ENCODE assay signal across 2 cellular contexts in the genomic region with DNA sequence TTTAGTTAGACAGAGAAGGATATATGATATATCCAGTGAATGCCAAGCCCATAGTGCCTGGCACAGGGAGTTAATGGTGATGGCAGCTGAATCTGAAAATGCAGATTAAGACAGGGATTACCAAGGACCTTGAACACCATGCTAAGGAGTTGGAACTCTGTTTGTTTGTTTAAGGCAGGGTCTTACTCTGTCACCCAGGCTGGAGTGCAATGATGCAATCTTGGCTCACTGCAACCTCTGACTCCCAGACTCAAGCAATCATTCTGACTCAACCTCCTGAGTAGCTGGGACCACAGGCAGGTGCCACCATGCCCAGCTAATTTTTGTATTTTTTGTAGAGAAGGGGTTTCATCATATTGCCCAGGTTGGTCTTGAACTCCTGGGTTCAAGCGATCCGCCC.
A peak's percentile ranks its signal among the peaks of the same experiment; 100 is the strongest.
TF ChIP-seq lines count a peak whose summit lies in the region.

No MANE protein-coding gene starts in this region.

TF ChIP-seq in HEK293, 187 proteins besides CTCF, POLR2A, EP300 and RAD21 (continued from another document and continues in another):
- TF ChIP-seq, protein P1, sequence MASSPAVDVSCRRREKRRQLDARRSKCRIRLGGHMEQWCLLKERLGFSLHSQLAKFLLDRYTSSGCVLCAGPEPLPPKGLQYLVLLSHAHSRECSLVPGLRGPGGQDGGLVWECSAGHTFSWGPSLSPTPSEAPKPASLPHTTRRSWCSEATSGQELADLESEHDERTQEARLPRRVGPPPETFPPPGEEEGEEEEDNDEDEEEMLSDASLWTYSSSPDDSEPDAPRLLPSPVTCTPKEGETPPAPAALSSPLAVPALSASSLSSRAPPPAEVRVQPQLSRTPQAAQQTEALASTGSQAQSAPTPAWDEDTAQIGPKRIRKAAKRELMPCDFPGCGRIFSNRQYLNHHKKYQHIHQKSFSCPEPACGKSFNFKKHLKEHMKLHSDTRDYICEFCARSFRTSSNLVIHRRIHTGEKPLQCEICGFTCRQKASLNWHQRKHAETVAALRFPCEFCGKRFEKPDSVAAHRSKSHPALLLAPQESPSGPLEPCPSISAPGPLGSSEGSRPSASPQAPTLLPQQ (tag by site-specific recombination; IDR thresholded peaks at IDR 0.05), result peak; percentile 70; the same call in 1 of the 2 replicates
- no peak for TF ChIP-seq KLF10 (tag by site-specific recombination; IDR thresholded peaks at IDR 0.05)
- TF ChIP-seq, protein P2, sequence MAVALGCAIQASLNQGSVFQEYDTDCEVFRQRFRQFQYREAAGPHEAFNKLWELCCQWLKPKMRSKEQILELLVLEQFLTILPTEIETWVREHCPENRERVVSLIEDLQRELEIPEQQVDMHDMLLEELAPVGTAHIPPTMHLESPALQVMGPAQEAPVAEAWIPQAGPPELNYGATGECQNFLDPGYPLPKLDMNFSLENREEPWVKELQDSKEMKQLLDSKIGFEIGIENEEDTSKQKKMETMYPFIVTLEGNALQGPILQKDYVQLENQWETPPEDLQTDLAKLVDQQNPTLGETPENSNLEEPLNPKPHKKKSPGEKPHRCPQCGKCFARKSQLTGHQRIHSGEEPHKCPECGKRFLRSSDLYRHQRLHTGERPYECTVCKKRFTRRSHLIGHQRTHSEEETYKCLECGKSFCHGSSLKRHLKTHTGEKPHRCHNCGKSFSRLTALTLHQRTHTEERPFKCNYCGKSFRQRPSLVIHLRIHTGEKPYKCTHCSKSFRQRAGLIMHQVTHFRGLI (tag by site-specific recombination; IDR thresholded peaks at IDR 0.05), result no peak
- TF ChIP-seq, protein P3, sequence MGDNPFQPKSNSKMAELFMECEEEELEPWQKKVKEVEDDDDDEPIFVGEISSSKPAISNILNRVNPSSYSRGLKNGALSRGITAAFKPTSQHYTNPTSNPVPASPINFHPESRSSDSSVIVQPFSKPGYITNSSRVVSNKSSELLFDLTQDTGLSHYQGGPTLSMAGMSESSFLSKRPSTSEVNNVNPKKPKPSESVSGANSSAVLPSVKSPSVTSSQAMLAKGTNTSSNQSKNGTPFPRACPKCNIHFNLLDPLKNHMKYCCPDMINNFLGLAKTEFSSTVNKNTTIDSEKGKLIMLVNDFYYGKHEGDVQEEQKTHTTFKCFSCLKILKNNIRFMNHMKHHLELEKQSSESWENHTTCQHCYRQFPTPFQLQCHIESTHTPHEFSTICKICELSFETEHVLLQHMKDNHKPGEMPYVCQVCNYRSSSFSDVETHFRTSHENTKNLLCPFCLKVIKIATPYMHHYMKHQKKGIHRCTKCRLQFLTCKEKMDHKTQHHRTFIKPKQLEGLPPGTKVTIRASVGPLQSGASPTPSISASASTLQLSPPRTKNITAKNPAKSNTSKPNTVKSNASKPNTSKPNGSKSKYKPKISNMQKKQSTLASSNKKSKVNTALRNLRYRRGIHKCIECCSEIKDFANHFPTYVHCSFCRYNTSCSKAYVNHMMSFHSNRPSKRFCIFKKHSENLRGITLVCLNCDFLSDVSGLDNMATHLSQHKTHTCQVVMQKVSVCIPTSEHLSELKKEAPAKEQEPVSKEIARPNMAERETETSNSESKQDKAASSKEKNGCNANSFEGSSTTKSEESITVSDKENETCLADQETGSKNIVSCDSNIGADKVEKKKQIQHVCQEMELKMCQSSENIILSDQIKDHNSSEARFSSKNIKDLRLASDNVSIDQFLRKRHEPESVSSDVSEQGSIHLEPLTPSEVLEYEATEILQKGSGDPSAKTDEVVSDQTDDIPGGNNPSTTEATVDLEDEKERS (tag by site-specific recombination; IDR thresholded peaks at IDR 0.05), result no peak
- TF ChIP-seq, protein P4, sequence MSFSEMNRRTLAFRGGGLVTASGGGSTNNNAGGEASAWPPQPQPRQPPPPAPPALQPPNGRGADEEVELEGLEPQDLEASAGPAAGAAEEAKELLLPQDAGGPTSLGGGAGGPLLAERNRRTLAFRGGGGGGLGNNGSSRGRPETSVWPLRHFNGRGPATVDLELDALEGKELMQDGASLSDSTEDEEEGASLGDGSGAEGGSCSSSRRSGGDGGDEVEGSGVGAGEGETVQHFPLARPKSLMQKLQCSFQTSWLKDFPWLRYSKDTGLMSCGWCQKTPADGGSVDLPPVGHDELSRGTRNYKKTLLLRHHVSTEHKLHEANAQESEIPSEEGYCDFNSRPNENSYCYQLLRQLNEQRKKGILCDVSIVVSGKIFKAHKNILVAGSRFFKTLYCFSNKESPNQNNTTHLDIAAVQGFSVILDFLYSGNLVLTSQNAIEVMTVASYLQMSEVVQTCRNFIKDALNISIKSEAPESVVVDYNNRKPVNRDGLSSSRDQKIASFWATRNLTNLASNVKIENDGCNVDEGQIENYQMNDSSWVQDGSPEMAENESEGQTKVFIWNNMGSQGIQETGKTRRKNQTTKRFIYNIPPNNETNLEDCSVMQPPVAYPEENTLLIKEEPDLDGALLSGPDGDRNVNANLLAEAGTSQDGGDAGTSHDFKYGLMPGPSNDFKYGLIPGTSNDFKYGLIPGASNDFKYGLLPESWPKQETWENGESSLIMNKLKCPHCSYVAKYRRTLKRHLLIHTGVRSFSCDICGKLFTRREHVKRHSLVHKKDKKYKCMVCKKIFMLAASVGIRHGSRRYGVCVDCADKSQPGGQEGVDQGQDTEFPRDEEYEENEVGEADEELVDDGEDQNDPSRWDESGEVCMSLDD (tag by site-specific recombination; IDR thresholded peaks at IDR 0.05), result no peak
- TF ChIP-seq ZNF530 (tag by site-specific recombination; IDR thresholded peaks at IDR 0.05; ENCODE audit: low read depth), result no peak
- TF ChIP-seq ZNF558 (tag by site-specific recombination; IDR thresholded peaks at IDR 0.05), result no peak
- no peak for TF ChIP-seq HOXD13 (CRISPR knock-in tag; IDR thresholded peaks at IDR 0.05; ENCODE audit: borderline replicate concordance)
- no peak for TF ChIP-seq TRIM28 (IDR thresholded peaks at IDR 0.05; ENCODE audit: borderline replicate concordance, low read length)
- no peak for TF ChIP-seq ZNF596 (tag by site-specific recombination; IDR thresholded peaks at IDR 0.05)
- no peak for TF ChIP-seq SP3 (tag by site-specific recombination; IDR thresholded peaks at IDR 0.05)
- TF ChIP-seq ZNF23 (tag by site-specific recombination; IDR thresholded peaks at IDR 0.05; ENCODE audit: borderline replicate concordance), result no peak
- 0 out of 2 replicates have a peak, but pooled peaks have one; percentile 40 for TF ChIP-seq ZFP69B (tag by site-specific recombination; IDR thresholded peaks at IDR 0.05)
- TF ChIP-seq ZNF302 (tag by site-specific recombination; IDR thresholded peaks at IDR 0.05; ENCODE audit: low read depth), result no peak
- TF ChIP-seq, protein P5, sequence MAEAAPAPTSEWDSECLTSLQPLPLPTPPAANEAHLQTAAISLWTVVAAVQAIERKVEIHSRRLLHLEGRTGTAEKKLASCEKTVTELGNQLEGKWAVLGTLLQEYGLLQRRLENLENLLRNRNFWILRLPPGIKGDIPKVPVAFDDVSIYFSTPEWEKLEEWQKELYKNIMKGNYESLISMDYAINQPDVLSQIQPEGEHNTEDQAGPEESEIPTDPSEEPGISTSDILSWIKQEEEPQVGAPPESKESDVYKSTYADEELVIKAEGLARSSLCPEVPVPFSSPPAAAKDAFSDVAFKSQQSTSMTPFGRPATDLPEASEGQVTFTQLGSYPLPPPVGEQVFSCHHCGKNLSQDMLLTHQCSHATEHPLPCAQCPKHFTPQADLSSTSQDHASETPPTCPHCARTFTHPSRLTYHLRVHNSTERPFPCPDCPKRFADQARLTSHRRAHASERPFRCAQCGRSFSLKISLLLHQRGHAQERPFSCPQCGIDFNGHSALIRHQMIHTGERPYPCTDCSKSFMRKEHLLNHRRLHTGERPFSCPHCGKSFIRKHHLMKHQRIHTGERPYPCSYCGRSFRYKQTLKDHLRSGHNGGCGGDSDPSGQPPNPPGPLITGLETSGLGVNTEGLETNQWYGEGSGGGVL (tag by site-specific recombination; IDR thresholded peaks at IDR 0.05), result peak; percentile 44; the same call in 1 of the 2 replicates

TF ChIP-seq in HepG2, 621 proteins besides CTCF, POLR2A, EP300 and RAD21 (continued from another document and continues in another):
- TF ChIP-seq SAP130 (CRISPR knock-in tag; IDR thresholded peaks at IDR 0.05; ENCODE audit: low read depth) (0 out of 2 replicates have a peak, but pooled peaks have one; percentile 21), HNF4G (IDR thresholded peaks at IDR 0.05; ENCODE audit: borderline replicate concordance, low read depth, low read length) (0 out of 2 replicates have a peak, but pooled peaks have one; percentile 20), HNF4G (CRISPR knock-in tag; IDR thresholded peaks at IDR 0.05; ENCODE audit: borderline replicate concordance, low read depth) (no peak), ZNF644 (CRISPR knock-in tag; IDR thresholded peaks at IDR 0.05; ENCODE audit: low read depth) (0 out of 2 replicates have a peak, but pooled peaks have one; percentile 56), KAT8 (CRISPR knock-in tag; IDR thresholded peaks at IDR 0.05) (0 out of 2 replicates have a peak, but pooled peaks have one; percentile 30), FOXA3 (CRISPR knock-in tag; IDR thresholded peaks at IDR 0.05) (peak; percentile 73), PITX1 (CRISPR knock-in tag; IDR thresholded peaks at IDR 0.05) (peak; percentile 58; the same call in 1 of the 2 replicates), SMAD1 (CRISPR knock-in tag; IDR thresholded peaks at IDR 0.05; ENCODE audit: borderline replicate concordance, low read depth) (no peak), FOXM1 (CRISPR knock-in tag; IDR thresholded peaks at IDR 0.05) (no peak), KLF11 (CRISPR knock-in tag; IDR thresholded peaks at IDR 0.05) (no peak), NR2F6 (IDR thresholded peaks at IDR 0.05) (0 out of 2 replicates have a peak, but pooled peaks have one; percentile 24), NR2F6 (CRISPR knock-in tag; IDR thresholded peaks at IDR 0.05) (no peak), CEBPB (IDR thresholded peaks at IDR 0.05; ENCODE audit: borderline replicate concordance, low read depth, low read length) (peak; percentile 80; the same call in 1 of the 2 replicates), MIER2 (CRISPR knock-in tag; IDR thresholded peaks at IDR 0.05) (no peak), ZBTB7A (CRISPR knock-in tag; IDR thresholded peaks at IDR 0.05) (peak; percentile 55; the same call in 1 of the 2 replicates), MED1 (CRISPR knock-in tag; IDR thresholded peaks at IDR 0.05) (peak; percentile 50), FOXA1 (IDR thresholded peaks at IDR 0.05) (no peak), FOXA1 (CRISPR knock-in tag; IDR thresholded peaks at IDR 0.05) (peak; percentile 53), ZNF878 (CRISPR knock-in tag; IDR thresholded peaks at IDR 0.05) (no peak), RARA (CRISPR knock-in tag; IDR thresholded peaks at IDR 0.05) (peak; percentile 42; the same call in 1 of the 2 replicates), ZMYM4 (CRISPR knock-in tag; IDR thresholded peaks at IDR 0.05) (peak; percentile 54), HMG20A (CRISPR knock-in tag; IDR thresholded peaks at IDR 0.05; ENCODE audit: borderline replicate concordance) (peak; percentile 71; the same call in 1 of the 2 replicates), NFYB (CRISPR knock-in tag; IDR thresholded peaks at IDR 0.05) (no peak), FOXK1 (CRISPR knock-in tag; IDR thresholded peaks at IDR 0.05; ENCODE audit: borderline replicate concordance, low read depth) (0 out of 2 replicates have a peak, but pooled peaks have one; percentile 16), CBX5 (CRISPR knock-in tag; IDR thresholded peaks at IDR 0.05; ENCODE audit: borderline replicate concordance) (peak; percentile 67; the same call in 1 of the 2 replicates), CEBPG (CRISPR knock-in tag; IDR thresholded peaks at IDR 0.05) (peak; percentile 94), MYNN (CRISPR knock-in tag; IDR thresholded peaks at IDR 0.05; ENCODE audit: low read depth) (no peak), NR2F1 (CRISPR knock-in tag; IDR thresholded peaks at IDR 0.05) (peak in 1 of 2 experiments; percentile 32; a peak in 1 of 4 replicates), ZNF780A (CRISPR knock-in tag; IDR thresholded peaks at IDR 0.05) (0 out of 2 replicates have a peak, but pooled peaks have one; percentile 27)
- TF ChIP-seq, protein P6, sequence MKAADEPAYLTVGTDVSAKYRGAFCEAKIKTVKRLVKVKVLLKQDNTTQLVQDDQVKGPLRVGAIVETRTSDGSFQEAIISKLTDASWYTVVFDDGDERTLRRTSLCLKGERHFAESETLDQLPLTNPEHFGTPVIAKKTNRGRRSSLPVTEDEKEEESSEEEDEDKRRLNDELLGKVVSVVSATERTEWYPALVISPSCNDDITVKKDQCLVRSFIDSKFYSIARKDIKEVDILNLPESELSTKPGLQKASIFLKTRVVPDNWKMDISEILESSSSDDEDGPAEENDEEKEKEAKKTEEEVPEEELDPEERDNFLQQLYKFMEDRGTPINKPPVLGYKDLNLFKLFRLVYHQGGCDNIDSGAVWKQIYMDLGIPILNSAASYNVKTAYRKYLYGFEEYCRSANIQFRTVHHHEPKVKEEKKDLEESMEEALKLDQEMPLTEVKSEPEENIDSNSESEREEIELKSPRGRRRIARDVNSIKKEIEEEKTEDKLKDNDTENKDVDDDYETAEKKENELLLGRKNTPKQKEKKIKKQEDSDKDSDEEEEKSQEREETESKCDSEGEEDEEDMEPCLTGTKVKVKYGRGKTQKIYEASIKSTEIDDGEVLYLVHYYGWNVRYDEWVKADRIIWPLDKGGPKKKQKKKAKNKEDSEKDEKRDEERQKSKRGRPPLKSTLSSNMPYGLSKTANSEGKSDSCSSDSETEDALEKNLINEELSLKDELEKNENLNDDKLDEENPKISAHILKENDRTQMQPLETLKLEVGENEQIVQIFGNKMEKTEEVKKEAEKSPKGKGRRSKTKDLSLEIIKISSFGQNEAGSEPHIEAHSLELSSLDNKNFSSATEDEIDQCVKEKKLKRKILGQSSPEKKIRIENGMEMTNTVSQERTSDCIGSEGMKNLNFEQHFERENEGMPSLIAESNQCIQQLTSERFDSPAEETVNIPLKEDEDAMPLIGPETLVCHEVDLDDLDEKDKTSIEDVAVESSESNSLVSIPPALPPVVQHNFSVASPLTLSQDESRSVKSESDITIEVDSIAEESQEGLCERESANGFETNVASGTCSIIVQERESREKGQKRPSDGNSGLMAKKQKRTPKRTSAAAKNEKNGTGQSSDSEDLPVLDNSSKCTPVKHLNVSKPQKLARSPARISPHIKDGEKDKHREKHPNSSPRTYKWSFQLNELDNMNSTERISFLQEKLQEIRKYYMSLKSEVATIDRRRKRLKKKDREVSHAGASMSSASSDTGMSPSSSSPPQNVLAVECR (CRISPR knock-in tag; IDR thresholded peaks at IDR 0.05; ENCODE audit: borderline replicate concordance), result peak; percentile 21; the same call in 1 of the 2 replicates
- TF ChIP-seq, protein P7, sequence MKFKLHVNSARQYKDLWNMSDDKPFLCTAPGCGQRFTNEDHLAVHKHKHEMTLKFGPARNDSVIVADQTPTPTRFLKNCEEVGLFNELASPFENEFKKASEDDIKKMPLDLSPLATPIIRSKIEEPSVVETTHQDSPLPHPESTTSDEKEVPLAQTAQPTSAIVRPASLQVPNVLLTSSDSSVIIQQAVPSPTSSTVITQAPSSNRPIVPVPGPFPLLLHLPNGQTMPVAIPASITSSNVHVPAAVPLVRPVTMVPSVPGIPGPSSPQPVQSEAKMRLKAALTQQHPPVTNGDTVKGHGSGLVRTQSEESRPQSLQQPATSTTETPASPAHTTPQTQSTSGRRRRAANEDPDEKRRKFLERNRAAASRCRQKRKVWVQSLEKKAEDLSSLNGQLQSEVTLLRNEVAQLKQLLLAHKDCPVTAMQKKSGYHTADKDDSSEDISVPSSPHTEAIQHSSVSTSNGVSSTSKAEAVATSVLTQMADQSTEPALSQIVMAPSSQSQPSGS (CRISPR knock-in tag; IDR thresholded peaks at IDR 0.05), result peak; percentile 67; the same call in 1 of the 2 replicates
- TF ChIP-seq, protein P8, sequence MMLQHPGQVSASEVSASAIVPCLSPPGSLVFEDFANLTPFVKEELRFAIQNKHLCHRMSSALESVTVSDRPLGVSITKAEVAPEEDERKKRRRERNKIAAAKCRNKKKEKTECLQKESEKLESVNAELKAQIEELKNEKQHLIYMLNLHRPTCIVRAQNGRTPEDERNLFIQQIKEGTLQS (CRISPR knock-in tag; IDR thresholded peaks at IDR 0.05), result peak; percentile 83
